1 cellular context compared by ENCODE assay signal in genomic region chr11:64787526-64788320, GRCh38.
TF ChIP-seq lines count a peak whose summit lies in the region.

No MANE protein-coding gene starts in this region.

TF ChIP-seq in HCT116, 20 proteins besides CTCF, POLR2A, EP300 and RAD21 (continued from another document):
- TF ChIP-seq CBX3 (IDR thresholded peaks at IDR 0.05; ENCODE audit: low read depth) (no peak), JUND (IDR thresholded peaks at IDR 0.05) (no peak), ZBTB33 (IDR thresholded peaks at IDR 0.05; ENCODE audit: extremely low read depth, insufficient replicate concordance, low read length) (no peak), YY1 (IDR thresholded peaks at IDR 0.05; ENCODE audit: extremely low read depth, insufficient replicate concordance, low read depth, low read length) (no peak)
- TF ChIP-seq, protein P1, sequence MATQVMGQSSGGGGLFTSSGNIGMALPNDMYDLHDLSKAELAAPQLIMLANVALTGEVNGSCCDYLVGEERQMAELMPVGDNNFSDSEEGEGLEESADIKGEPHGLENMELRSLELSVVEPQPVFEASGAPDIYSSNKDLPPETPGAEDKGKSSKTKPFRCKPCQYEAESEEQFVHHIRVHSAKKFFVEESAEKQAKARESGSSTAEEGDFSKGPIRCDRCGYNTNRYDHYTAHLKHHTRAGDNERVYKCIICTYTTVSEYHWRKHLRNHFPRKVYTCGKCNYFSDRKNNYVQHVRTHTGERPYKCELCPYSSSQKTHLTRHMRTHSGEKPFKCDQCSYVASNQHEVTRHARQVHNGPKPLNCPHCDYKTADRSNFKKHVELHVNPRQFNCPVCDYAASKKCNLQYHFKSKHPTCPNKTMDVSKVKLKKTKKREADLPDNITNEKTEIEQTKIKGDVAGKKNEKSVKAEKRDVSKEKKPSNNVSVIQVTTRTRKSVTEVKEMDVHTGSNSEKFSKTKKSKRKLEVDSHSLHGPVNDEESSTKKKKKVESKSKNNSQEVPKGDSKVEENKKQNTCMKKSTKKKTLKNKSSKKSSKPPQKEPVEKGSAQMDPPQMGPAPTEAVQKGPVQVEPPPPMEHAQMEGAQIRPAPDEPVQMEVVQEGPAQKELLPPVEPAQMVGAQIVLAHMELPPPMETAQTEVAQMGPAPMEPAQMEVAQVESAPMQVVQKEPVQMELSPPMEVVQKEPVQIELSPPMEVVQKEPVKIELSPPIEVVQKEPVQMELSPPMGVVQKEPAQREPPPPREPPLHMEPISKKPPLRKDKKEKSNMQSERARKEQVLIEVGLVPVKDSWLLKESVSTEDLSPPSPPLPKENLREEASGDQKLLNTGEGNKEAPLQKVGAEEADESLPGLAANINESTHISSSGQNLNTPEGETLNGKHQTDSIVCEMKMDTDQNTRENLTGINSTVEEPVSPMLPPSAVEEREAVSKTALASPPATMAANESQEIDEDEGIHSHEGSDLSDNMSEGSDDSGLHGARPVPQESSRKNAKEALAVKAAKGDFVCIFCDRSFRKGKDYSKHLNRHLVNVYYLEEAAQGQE (IDR thresholded peaks at IDR 0.05; ENCODE audit: low read depth): no peak
